ENCODE assay signal across 19 cellular contexts in the genomic region with DNA sequence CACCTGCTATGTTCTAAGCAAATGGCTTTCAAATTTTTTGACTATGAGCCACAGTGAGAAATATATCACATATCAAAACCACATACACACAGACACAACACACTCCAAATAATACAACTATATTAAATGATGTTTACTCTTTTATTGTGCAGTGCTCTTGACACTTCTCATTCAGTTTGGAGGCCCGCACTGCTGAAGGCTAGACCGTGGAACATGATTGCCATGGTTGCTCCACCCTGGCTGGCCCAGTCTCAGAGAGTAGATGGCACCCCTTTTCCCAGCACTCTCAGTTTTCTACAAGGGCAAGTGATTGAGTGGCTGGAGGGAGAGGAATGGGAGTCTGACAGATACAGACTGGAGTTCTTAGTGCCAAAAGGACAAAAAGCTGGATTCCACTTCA.
"Had no signal": no experiment of that assay in that cellular context is flagged by ENCODE, and none has a peak within 500 bp of the region (broad histone marks: within the 10 kb centered on the region; RNA-seq: fewer than 3 reads in every experiment).

No MANE protein-coding gene starts in this region.

- H3K4me2 ChIP-seq: hepatocyte had no signal

- H3K36me3 ChIP-seq: left ventricle myocardium inferior, pancreas, tibial artery, upper lobe of left lung, uterus had no signal

- H3K27me3 ChIP-seq: foreskin keratinocyte, hepatocyte, pancreas, tibial artery, upper lobe of left lung, uterus had no signal

- H3K4me1 ChIP-seq: foreskin keratinocyte, left ventricle myocardium inferior, uterus had no signal

- FAIRE-seq: endothelial cell of umbilical vein, kidney, pancreas had no signal

- H3K79me2 ChIP-seq: hepatocyte had no signal

- ATAC-seq: foreskin keratinocyte, left cardiac atrium, pancreas, right cardiac atrium had no signal

- DNase-seq: erythroblast; foreskin keratinocyte; kidney; left cardiac atrium; left ventricle myocardium inferior; mesenchymal stem cell; midbrain; naive B cell; occipital lobe; pancreas; right cardiac atrium; stimulated activated CD4-positive, alpha-beta T cell treated with anti-CD3 and anti-CD28 coated beads, Interleukin-4, amount 100 ng/mL, for 1 hour; stimulated activated CD8-positive, alpha-beta memory T cell treated with anti-CD3 and anti-CD28 coated beads, Interleukin-4, amount 100 ng/mL, for 48 hours; tibial artery; upper lobe of left lung; uterus had no signal

- H2AFZ ChIP-seq: hepatocyte had no signal

- H3K4me3 ChIP-seq: hepatocyte, left ventricle myocardium inferior, lung, pancreas, tibial artery, upper lobe of left lung, uterus had no signal

- H3K9me3 ChIP-seq: left ventricle myocardium inferior, pancreas, tibial artery, upper lobe of left lung, uterus had no signal

- H3K27ac ChIP-seq: foreskin keratinocyte, hepatocyte, left ventricle myocardium inferior, pancreas, tibial artery, upper lobe of left lung, uterus had no signal
